Comparison of ENCODE assay signal across 8 cellular contexts in genomic region chr6:151067684-151068596, GRCh38.
DNase-seq lines count a peak whose midpoint lies in the region; ATAC-seq and TF ChIP-seq lines count a peak whose summit lies in the region.

No MANE protein-coding gene starts in this region.

- peak overlapping the region; percentile 65 to 78 (median 73) for H3K27ac ChIP-seq in sigmoid colon

- in situ Hi-C loops in G401 (cut with HindIII; ENCODE audit: low sequenced_read_pairs), result no loop called here

- H3K27me3 ChIP-seq in sigmoid colon, result no peaks in the 10 kb centered on the region

- 73 to 78% methylated on average over 14 of the region's 14 CpGs for WGBS in sigmoid colon, 2 donors

- DNase-seq in G401 (ENCODE audit: low spot score) (peak; percentile 37), SW 1271 (lab: John Stamatoyannopoulos, UW) (peak; percentile 73 to 86), Right ventricle myocardium superior (peak; percentile 77), sigmoid colon (peak; percentile 86), SHP77 treated with DMSO at 0.1 percent for 48 hours (lab: John Stamatoyannopoulos, UW) (no peak)
- DNase-seq in stimulated activated CD8-positive, alpha-beta memory T cell treated with anti-CD3 and anti-CD28 coated beads, Interleukin-4, amount 100 ng/mL, for 48 hours, result no peak
- DNase-seq in stimulated activated CD4-positive, alpha-beta T cell treated with anti-CD3 and anti-CD28 coated beads, Interleukin-4, amount 100 ng/mL, for 24 hours, result no peak

- ATAC-seq in Right ventricle myocardium superior (ENCODE audit: poor library complexity), result peak; percentile 58
- ATAC-seq in GM19395 (IDR thresholded peaks at IDR 0.05; ENCODE audit: unreplicated experiment), result no peak

- intact Hi-C loops in Right ventricle myocardium superior (cut with DNase I), result no loop called here
- intact Hi-C loops in sigmoid colon (cut with DNase I), result no loop called here

- no peaks in the 10 kb centered on the region for H3K9me3 ChIP-seq in sigmoid colon

- TF ChIP-seq POLR2A in sigmoid colon (IDR thresholded peaks at IDR 0.05), result no peak

- no peak overlapping the region for H3K4me3 ChIP-seq in sigmoid colon

- H3K4me1 ChIP-seq in sigmoid colon, result peaks cover 0 to 42% (median 32%) of the 10 kb centered on the region in 4 donors

- TF ChIP-seq EP300 in sigmoid colon (IDR thresholded peaks at IDR 0.05), result peak in 1 of 4 donors; percentile 44

- TF ChIP-seq CTCF in sigmoid colon (IDR thresholded peaks at IDR 0.05), result no peak

- no peaks in the 10 kb centered on the region for H3K36me3 ChIP-seq in sigmoid colon

Comparison
In these comparisons a context has a peak if more than half of its experiments do, and no peak if none do; other contexts are left out.
1. DNase-seq: peak in G401 (single experiment), SW 1271 (2 of 2), Right ventricle myocardium superior (single experiment) and sigmoid colon (single experiment); none in stimulated activated CD8-positive, alpha-beta memory T cell treated with anti-CD3 and anti-CD28 coated beads, Interleukin-4, amount 100 ng/mL, for 48 hours (single experiment), stimulated activated CD4-positive, alpha-beta T cell treated with anti-CD3 and anti-CD28 coated beads, Interleukin-4, amount 100 ng/mL, for 24 hours (single experiment) and SHP77 treated with DMSO at 0.1 percent for 48 hours (single experiment).